Comparison of ENCODE assay signal across 15 cellular contexts in the genomic region with DNA sequence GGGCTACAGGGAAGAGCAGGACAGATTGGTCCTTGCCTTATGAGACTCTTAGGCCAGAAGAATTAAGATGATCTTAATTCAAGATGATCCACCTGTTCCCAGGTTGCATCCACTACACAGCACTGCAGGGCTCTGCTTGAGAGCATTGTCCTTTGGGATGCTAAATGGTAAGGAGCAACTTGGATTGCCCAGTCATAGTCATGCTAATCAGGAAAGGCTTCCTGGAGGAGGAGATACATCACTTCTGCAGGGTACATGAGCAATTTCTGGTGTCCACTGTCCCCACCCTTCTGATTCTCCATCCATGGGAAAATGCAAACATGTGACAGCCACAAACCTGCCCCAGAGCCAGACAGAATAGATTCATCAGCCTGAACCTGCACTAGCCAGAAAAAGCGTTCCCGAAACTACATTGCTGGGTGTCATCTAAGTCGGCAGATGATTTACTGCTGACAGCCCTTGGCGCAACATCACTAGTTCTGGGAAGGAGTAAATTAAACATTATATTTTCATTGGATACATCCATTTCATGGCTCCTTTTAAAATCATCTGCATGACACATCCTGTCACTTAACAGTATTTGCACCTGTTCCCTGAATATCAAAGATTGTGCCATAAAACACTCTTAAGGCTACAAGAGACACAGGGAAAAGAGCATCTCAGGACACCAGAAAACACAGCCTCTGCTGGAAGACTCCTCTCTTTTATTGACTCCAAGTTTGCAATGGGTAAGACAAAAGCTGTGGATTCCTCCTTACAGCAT.
"Had no signal": no experiment of that assay in that cellular context is flagged by ENCODE, and none has a peak within 500 bp of the region (broad histone marks: within the 10 kb centered on the region; RNA-seq: fewer than 3 reads in every experiment).

No MANE protein-coding gene starts in this region.

- ATAC-seq: activated CD8-positive, alpha-beta T cell treated with anti-CD3 and anti-CD28 coated beads for 36 hours; foreskin keratinocyte; stimulated activated naive CD8-positive, alpha-beta T cell treated with anti-CD3 and anti-CD28 coated beads, Interleukin-15, amount 100 ng/mL, for 72 hours had no signal

- H3K9me3 ChIP-seq: sigmoid colon, spleen had no signal

- H3K27me3 ChIP-seq: sigmoid colon had no signal

- H3K36me3 ChIP-seq: sigmoid colon, spleen had no signal

- DNase-seq: activated CD8-positive, alpha-beta T cell treated with anti-CD3 and anti-CD28 coated beads for 36 hours; activated naive CD4-positive, alpha-beta T cell treated with Interleukin-2 at 50 U/mL for 16 hours; activated T-cell treated with anti-CD3 and anti-CD28 coated beads, Interleukin-2, amount 50 U/mL, for 48 hours; effector memory CD4-positive, alpha-beta T cell; foreskin keratinocyte; head of caudate nucleus; islet precursor cell; sigmoid colon; spleen; stimulated activated naive CD8-positive, alpha-beta T cell treated with anti-CD3 and anti-CD28 coated beads, Interleukin-15, amount 100 ng/mL, for 72 hours; T-helper 9 cell had no signal

- H3K27ac ChIP-seq: foreskin keratinocyte, sigmoid colon, spleen had no signal

- H3K27ac Mint-ChIP-seq: mesothelial cell of epicardium; stimulated activated naive CD8-positive, alpha-beta T cell treated with anti-CD3 and anti-CD28 coated beads, Interleukin-15, amount 100 ng/mL, for 72 hours; type B pancreatic cell had no signal

- H3K36me3 Mint-ChIP-seq: mesothelial cell of epicardium, type B pancreatic cell had no signal

- H3K4me1 ChIP-seq: foreskin keratinocyte, sigmoid colon had no signal

- H3K4me3 ChIP-seq: lung, sigmoid colon, spleen had no signal

- H3K4me3 Mint-ChIP-seq: activated CD8-positive, alpha-beta T cell treated with anti-CD3 and anti-CD28 coated beads for 36 hours; dendritic cell treated with granulocyte-macrophage colony-stimulating factor and Interleukin-4, amounts not matched to agents 40 ng/mL and 50 ng/mL, for 4 days; mesothelial cell of epicardium; stimulated activated naive CD8-positive, alpha-beta T cell treated with anti-CD3 and anti-CD28 coated beads, Interleukin-15, amount 100 ng/mL, for 72 hours; type B pancreatic cell had no signal

- H3K9me3 Mint-ChIP-seq: dendritic cell treated with granulocyte-macrophage colony-stimulating factor and Interleukin-4, amounts not matched to agents 40 ng/mL and 50 ng/mL, for 4 days; mesothelial cell of epicardium; stimulated activated naive CD8-positive, alpha-beta T cell treated with anti-CD3 and anti-CD28 coated beads, Interleukin-15, amount 100 ng/mL, for 72 hours; type B pancreatic cell had no signal
